In genomic region chr6:33620158-33620583, GRCh38 we compare ENCODE assay signal across 8 cellular contexts. TPM values are rescaled to one million over a fixed set of nuclear protein-coding genes. Genes with fewer than 3 reads are reported as not detected.
DNase-seq lines count a peak whose midpoint lies in the region; ATAC-seq and TF ChIP-seq lines count a peak whose summit lies in the region.

No MANE protein-coding gene starts in this region.

- ATAC-seq in Panc1, result peak; percentile 46
- ATAC-seq in HG03565 (IDR thresholded peaks at IDR 0.05; ENCODE audit: unreplicated experiment), result no peak
- ATAC-seq in GM18511 (IDR thresholded peaks at IDR 0.05; ENCODE audit: unreplicated experiment), result no peak

- CTCF ChIA-PET in Panc1 (lab: Charles Lee), result no interaction called here

- no peak for TF ChIP-seq POLR2A in spleen (IDR thresholded peaks at IDR 0.05)

- POLR2A ChIA-PET in Panc1 (lab: Charles Lee), result interaction anchor here (0.6 to 1.4 kb wide), 3 partner anchors 23 to 1357 kb away, joined by 4 to 5 read pairs (median 5); no protein-coding TSS in a partner anchor

- DNase-seq in NCI-H2196 (lab: John Stamatoyannopoulos, UW; ENCODE audit: unreplicated experiment) (peak; percentile 43), NCI-H2196 treated with DMSO at 0.1 percent for 48 hours (lab: John Stamatoyannopoulos, UW; ENCODE audit: unreplicated experiment) (no peak), Panc1 (ENCODE audit: low read depth, low spot score) (no peak), ascending aorta (ENCODE audit: low spot score in 2 of 2) (no peak), spleen (peak; percentile 84)

- no peaks in the 10 kb centered on the region for H3K9me3 ChIP-seq in Panc1 (ENCODE audit: control insufficient read depth, insufficient read depth, low read depth, low read length)
- no peaks in the 10 kb centered on the region for H3K9me3 ChIP-seq in ascending aorta
- H3K9me3 ChIP-seq in iPS-18c (ENCODE audit: control insufficient read depth, insufficient read depth, low read length), result no peaks in the 10 kb centered on the region
- H3K9me3 ChIP-seq in spleen, result no peaks in the 10 kb centered on the region

- no peaks in the 10 kb centered on the region for H3K27me3 ChIP-seq in Panc1 (ENCODE audit: control insufficient read depth, insufficient read depth, low read length)
- no peaks in the 10 kb centered on the region for H3K27me3 ChIP-seq in ascending aorta
- H3K27me3 ChIP-seq in spleen (replicated peaks in 1 of 7), result peaks cover 0 to 19% (median 0%) of the 10 kb centered on the region in 7 donors

- H3K36me3 ChIP-seq in Panc1 (ENCODE audit: control insufficient read depth, insufficient read depth, low read length) (no peaks in the 10 kb centered on the region; the same call in 1 of the 2 replicates), ascending aorta (no peaks in the 10 kb centered on the region), spleen (peaks cover 0 to 14% (median 0%) of the 10 kb centered on the region in 6 donors)

- no TSS peak for BruUV-seq in Panc1 (replicated peaks; lab: Mats Ljungman, UMichigan)

- H3K27ac ChIP-seq in Panc1 (ENCODE audit: low read length), result peak overlapping the region; percentile 86
- peak overlapping the region; percentile 56 to 66 for H3K27ac ChIP-seq in ascending aorta
- H3K27ac ChIP-seq in spleen, result peak overlapping the region; percentile 83 to 96 (median 92)

- intact Hi-C loops in Panc1 (cut with micrococcal nuclease; ENCODE audit: unreplicated experiment) (loop anchor here (5.0 kb wide), 1 partner anchor 33 kb away; no protein-coding TSS in a partner anchor), ascending aorta (cut with DNase I) (no loop called here), spleen (cut with DNase I; ENCODE audit: low total_unique reads) (no loop called here)

- H3K4me1 ChIP-seq in Panc1 (ENCODE audit: control insufficient read depth, insufficient read depth, low read length) (peaks cover 32% of the 10 kb centered on the region), ascending aorta (peaks cover 4 to 13% of the 10 kb centered on the region in 2 donors), spleen (peaks cover 26 to 76% (median 51%) of the 10 kb centered on the region in 6 donors)

- in situ Hi-C loops in Panc1 (cut with HindIII; ENCODE audit: low pct_unique_long_range_greater_than_20kb, low sequenced_read_pairs), result no loop called here

- H3K4me3 ChIP-seq in Panc1 (ENCODE audit: low read depth in 2 of 2, low read length in 2 of 2), result peak overlapping the region; percentile 71 to 82
- H3K4me3 ChIP-seq in ascending aorta, result peak overlapping the region; percentile 80 to 81
- peak overlapping the region; percentile 78 for H3K4me3 ChIP-seq in iPS-18c (ENCODE audit: insufficient read depth, low read depth, low read length)
- H3K4me3 ChIP-seq in spleen, result peak overlapping the region; percentile 74 to 88 (median 82)

- TF ChIP-seq CTCF in Panc1 (IDR thresholded peaks at IDR 0.05), result no peak
- no peak for TF ChIP-seq CTCF in ascending aorta (IDR thresholded peaks at IDR 0.05)
- no peak for TF ChIP-seq CTCF in spleen (IDR thresholded peaks at IDR 0.05 in 8 of 11, conservative IDR thresholded peaks at IDR 0.05 in 3 of 11)

- WGBS in spleen, 5 donors, result 0 to 1% (median 0%) methylated on average over 20 of the region's 20 CpGs

RNA-seq across cellular contexts. Expression of gene ITPR3, which starts 1.0 kb away (rescaled TPM):
- 65.8 TPM for total RNA-seq in Panc1 (2021; ENCODE audit: unreplicated experiment)
- polyA plus RNA-seq in Panc1 (2012; ENCODE audit: insufficient read length), result 58.9 TPM
- total RNA-seq in ascending aorta, result 43.0 TPM
- total RNA-seq in spleen, result 10 to 100 TPM; 42.1 to 95.6 (median 68.1) TPM
- polyA plus RNA-seq in spleen, result 10 to 100 TPM in 2 of 3 donors, 1 to 10 TPM in 1; 9.9 to 37.9 (median 20.0) TPM

RNA-seq across cellular contexts. Expression of gene BAK1, which starts 40.1 kb away (rescaled TPM):
- total RNA-seq in Panc1 (2021; ENCODE audit: unreplicated experiment) (31.5 TPM), ascending aorta (8.7 TPM), spleen (10 to 100 TPM; 22.6 to 34.4 (median 28.3) TPM)
- polyA plus RNA-seq in Panc1 (2012; ENCODE audit: insufficient read length), result 36.3 TPM
- polyA plus RNA-seq in spleen, result 10 to 100 TPM; 14.9 to 32.2 (median 20.6) TPM

Comparison
In these comparisons a context has a peak if more than half of its experiments do, and no peak if none do; other contexts are left out.
1. DNase-seq: peak in NCI-H2196 (single experiment) and spleen (single experiment); none in NCI-H2196 treated with DMSO at 0.1 percent for 48 hours (single experiment), Panc1 (single experiment) and ascending aorta (0 of 2).
2. Peak in every context shown above with its lines, with median percentiles within 50 percentile points of each other: H3K27ac ChIP-seq and H3K4me3 ChIP-seq.